Comparison of ENCODE assay signal across 1 cellular context in genomic region chr16:1677942-1678499, GRCh38.
A peak's percentile ranks its signal among the peaks of the same experiment; 100 is the strongest.
TF ChIP-seq lines count a peak whose summit lies in the region.

Gene JPT2 (plus strand): TSS chr16:1678279. CDS start chr16:1678313, 34 bp downstream.

TF ChIP-seq in HepG2, 621 proteins besides CTCF, POLR2A, EP300 and RAD21 (continued from another document and continues in another):
- TF ChIP-seq FOXM1 (CRISPR knock-in tag; IDR thresholded peaks at IDR 0.05) (no peak), SRSF9 (IDR thresholded peaks at IDR 0.05; ENCODE audit: borderline replicate concordance, insufficient read depth, low read depth, low read length, poor library complexity, severe bottlenecking) (no peak), NFIC (IDR thresholded peaks at IDR 0.05; ENCODE audit: low read length) (no peak), KDM3A (CRISPR knock-in tag; IDR thresholded peaks at IDR 0.05; ENCODE audit: low read depth) (no peak), GMEB2 (CRISPR knock-in tag; IDR thresholded peaks at IDR 0.05; ENCODE audit: low read depth) (no peak), FOSL2 (CRISPR knock-in tag; IDR thresholded peaks at IDR 0.05) (0 out of 2 replicates have a peak, but pooled peaks have one; percentile 15), AFF4 (CRISPR knock-in tag; IDR thresholded peaks at IDR 0.05) (no peak), ZFP91 (CRISPR knock-in tag; IDR thresholded peaks at IDR 0.05; ENCODE audit: borderline replicate concordance) (0 out of 2 replicates have a peak, but pooled peaks have one; percentile 12), HNRNPUL1 (IDR thresholded peaks at IDR 0.05; ENCODE audit: low read depth, low read length) (no peak), FOXO4 (CRISPR knock-in tag; conservative IDR thresholded peaks at IDR 0.05) (no peak), REPIN1 (CRISPR knock-in tag; IDR thresholded peaks at IDR 0.05; ENCODE audit: borderline replicate concordance, low read depth) (no peak), ZNF740 (CRISPR knock-in tag; IDR thresholded peaks at IDR 0.05) (no peak), PREB (CRISPR knock-in tag; IDR thresholded peaks at IDR 0.05) (no peak), YY1 (IDR thresholded peaks at IDR 0.05; ENCODE audit: insufficient read depth, insufficient replicate concordance, low read depth, low read length) (peak; percentile 81), ZNF788 (CRISPR knock-in tag; IDR thresholded peaks at IDR 0.05; ENCODE audit: borderline replicate concordance) (no peak; the same call in 1 of the 2 replicates), RNF219 (CRISPR knock-in tag; IDR thresholded peaks at IDR 0.05) (no peak), PAF1 (CRISPR knock-in tag; IDR thresholded peaks at IDR 0.05) (no peak), NCOA2 (CRISPR knock-in tag; IDR thresholded peaks at IDR 0.05) (no peak), HOXA9 (CRISPR knock-in tag; IDR thresholded peaks at IDR 0.05; ENCODE audit: borderline replicate concordance) (no peak), TARDBP (CRISPR knock-in tag; IDR thresholded peaks at IDR 0.05) (peak; percentile 38; the same call in 1 of the 2 replicates), CEBPG (CRISPR knock-in tag; IDR thresholded peaks at IDR 0.05) (no peak), UBTF (CRISPR knock-in tag; IDR thresholded peaks at IDR 0.05) (0 out of 2 replicates have a peak, but pooled peaks have one; percentile 64), ARID5B (CRISPR knock-in tag; IDR thresholded peaks at IDR 0.05) (no peak), NCOA1 (CRISPR knock-in tag; IDR thresholded peaks at IDR 0.05) (no peak), HINFP (CRISPR knock-in tag; IDR thresholded peaks at IDR 0.05; ENCODE audit: low read depth) (no peak), NONO (IDR thresholded peaks at IDR 0.05) (no peak), NONO (CRISPR knock-in tag; conservative IDR thresholded peaks at IDR 0.05) (peak; percentile 49), DNMT1 (CRISPR knock-in tag; IDR thresholded peaks at IDR 0.05) (no peak), ZNF710 (CRISPR knock-in tag; IDR thresholded peaks at IDR 0.05; ENCODE audit: borderline replicate concordance) (no peak)
